Comparison of ENCODE assay signal across 20 cellular contexts in genomic region chr6:12767016-12767415, GRCh38.
"Had no signal": no experiment of that assay in that cellular context is flagged by ENCODE, and none has a peak within 500 bp of the region (broad histone marks: within the 10 kb centered on the region; RNA-seq: fewer than 3 reads in every experiment).

No MANE protein-coding gene starts in this region.

- H3K27me3 ChIP-seq: right atrium auricular region, tibial nerve had no signal

- ATAC-seq: activated T-cell treated with anti-CD3 and anti-CD28 coated beads, Interleukin-2, amount 50 U/mL, for 72 hours; mucosa of descending colon; psoas muscle had no signal

- H3K27ac ChIP-seq: esophagus squamous epithelium, left ventricle myocardium inferior, pancreas, psoas muscle, right atrium auricular region, tibial nerve, VCaP had no signal

- H3K36me3 ChIP-seq: esophagus squamous epithelium, left ventricle myocardium inferior, pancreas, right atrium auricular region, tibial nerve had no signal

- DNase-seq: activated CD4-positive, alpha-beta T cell treated with anti-CD3 and anti-CD28 coated beads for 4 hours; activated CD4-positive, alpha-beta T cell treated with anti-CD3 and anti-CD28 coated beads, Interleukin-2, amount 50 U/mL, for 4 hours; activated naive CD4-positive, alpha-beta T cell; activated T-cell treated with anti-CD3 and anti-CD28 coated beads for 4 hours; activated T-cell treated with anti-CD3 and anti-CD28 coated beads, Interleukin-2, amount 50 U/mL, for 72 hours; anterior cingulate cortex; dermis blood vessel endothelial cell; effector CD4-positive, alpha-beta T cell; esophagus squamous epithelium; kidney glomerular epithelial cell; left ventricle myocardium inferior; mucosa of descending colon; pancreas; psoas muscle; stimulated activated CD4-positive, alpha-beta T cell treated with anti-CD3 and anti-CD28 coated beads, Interleukin-15, amount 100 ng/mL, for 24 hours; stimulated activated CD4-positive, alpha-beta T cell treated with anti-CD3 and anti-CD28 coated beads, Interleukin-2, amount 100 ng/mL, for 24 hours; stimulated activated naive CD4-positive, alpha-beta T cell treated with Interleukin-2 at 50 U/mL for 16 hours had no signal

- H3K4me3 ChIP-seq: esophagus squamous epithelium, left ventricle myocardium inferior, mucosa of descending colon, pancreas, psoas muscle, right atrium auricular region, tibial nerve had no signal

- H3K4me1 ChIP-seq: esophagus squamous epithelium, left ventricle myocardium inferior, pancreas, psoas muscle, right atrium auricular region, tibial nerve had no signal

- H3K9me3 ChIP-seq: esophagus squamous epithelium, left ventricle myocardium inferior, mucosa of descending colon, pancreas, psoas muscle, right atrium auricular region, tibial nerve had no signal
